1 cellular context compared by ENCODE assay signal in genomic region chr10:122341141-122341810, GRCh38.
TF ChIP-seq lines count a peak whose summit lies in the region.

No MANE protein-coding gene starts in this region.

TF ChIP-seq in GM23338, 12 proteins besides CTCF, POLR2A, EP300 and RAD21 (continued from another document):
- TF ChIP-seq REST (IDR thresholded peaks at IDR 0.05; ENCODE audit: unreplicated experiment) (no peak), NANOG (IDR thresholded peaks at IDR 0.05; ENCODE audit: borderline replicate concordance) (no peak), JUNB (IDR thresholded peaks at IDR 0.05; ENCODE audit: unreplicated experiment) (no peak), ZNF331 (CRISPR knock-in tag; IDR thresholded peaks at IDR 0.05; ENCODE audit: low read depth) (no peak)
TF ChIP-seq in GM23338: peak in this region for 0.
